In genomic region chr1:77544845-77545244, GRCh38 we compare ENCODE assay signal across 19 cellular contexts.
DNase-seq lines count a peak whose midpoint lies in the region; ATAC-seq, FAIRE-seq and TF ChIP-seq lines count a peak whose summit lies in the region.
"Had no signal": no experiment of that assay in that cellular context is flagged by ENCODE, and none has a peak within 500 bp of the region (broad histone marks: within the 10 kb centered on the region; RNA-seq: fewer than 3 reads in every experiment).

No MANE protein-coding gene starts in this region.

- H3K4me1 ChIP-seq in cardiac muscle cell (ENCODE audit: low read depth) = peaks cover 41% of the 10 kb centered on the region
- H3K4me1 ChIP-seq in K562 (replicated peaks in 1 of 2; ENCODE audit: control insufficient read depth in 2 of 2, insufficient read depth in 2 of 2, low read length in 2 of 2) = no peaks in the 10 kb centered on the region
- H3K4me1 ChIP-seq in GM23338 (ENCODE audit: insufficient read depth) = no peaks in the 10 kb centered on the region
- H3K4me1 ChIP-seq: BE2C had no signal

- WGBS in K562 (ENCODE audit: insufficient coverage, low coverage, missing lambda C conversion rate) = 62% methylated on average over 8 of the region's 8 CpGs

- ATAC-seq in K562 = no peak
- ATAC-seq in GM23338 = no peak
- ATAC-seq: HCT116 had no signal

- H3K4me2 ChIP-seq in K562 (ENCODE audit: insufficient read depth, low read length) = no peak overlapping the region; the same call in 1 of the 2 replicates
- H3K4me2 ChIP-seq in GM23338 = no peak overlapping the region

- H3K79me2 ChIP-seq in K562 (ENCODE audit: control insufficient read depth, insufficient read depth, low read length) (no peaks in the 10 kb centered on the region), GM23338 (replicated peaks; ENCODE audit: insufficient read depth) (no peaks in the 10 kb centered on the region)

- H4K20me1 ChIP-seq in K562 (replicated peaks; ENCODE audit: control insufficient read depth, insufficient read depth, low read length) (no peaks in the 10 kb centered on the region), GM23338 (replicated peaks; ENCODE audit: insufficient read depth) (no peaks in the 10 kb centered on the region)

- TF ChIP-seq RAD21 in K562 (CRISPR knock-in tag; conservative IDR thresholded peaks at IDR 0.05 in 1 of 2, IDR thresholded peaks at IDR 0.05 in 1 of 2) = no peak

- H3K36me3 Mint-ChIP-seq in GM23338 (ENCODE audit: low read depth) = no peaks in the 10 kb centered on the region

- no peaks in the 10 kb centered on the region for H3K9me3 ChIP-seq in cardiac muscle cell (ENCODE audit: low read depth)
- no peaks in the 10 kb centered on the region for H3K9me3 ChIP-seq in K562 (replicated peaks; ENCODE audit: control insufficient read depth, insufficient read depth, low read depth, low read length)
- H3K9me3 ChIP-seq: BE2C, SJCRH30 had no signal

- DNase-seq in cardiac muscle cell (ENCODE audit: low read depth in 1 of 2, low spot score in 1 of 2) (peak in 1 of 2 donors; percentile 19), cardiac septum (ENCODE audit: low spot score) (no peak), K562 (ENCODE audit: extremely low read depth in 1 of 4, low spot score in 3 of 4) (no peak), medulla oblongata (ENCODE audit: extremely low spot score) (peak; percentile 16), activated gamma-delta T cell treated with Interleukin-2 at 50 U/mL for 16 hours (no peak), GM23338 (ENCODE audit: low spot score) (no peak), NCI-H2029 (lab: John Stamatoyannopoulos, UW) (no peak)
- DNase-seq: 8988T; BE2C; CD4-positive, alpha-beta T cell; GM23248; NCI-H187 treated with DMSO at 0.1 percent for 48 hours; NCI-H2171; NCI-H446; PC-3; SJCRH30 had no signal

- H3K4me3 ChIP-seq in cardiac muscle cell (no peak overlapping the region), K562 (no peak overlapping the region), GM23338 (no peak overlapping the region)
- H3K4me3 ChIP-seq: GM23248, SJCRH30 had no signal

- no peak overlapping the region for H3K27ac Mint-ChIP-seq in GM23338
- H3K27ac Mint-ChIP-seq: CD4-positive, alpha-beta T cell had no signal

- peaks cover 9% of the 10 kb centered on the region for H3K4me1 Mint-ChIP-seq in GM23338

- POLR2A ChIA-PET in K562 (lab: Yijun Ruan, JAX) = interaction anchor here (0.6 to 0.9 kb wide), 3 partner anchors 11 to 142 kb away, joined by 3 to 4 read pairs (median 4); no protein-coding TSS in a partner anchor

- no peaks in the 10 kb centered on the region for H3K9me3 Mint-ChIP-seq in GM23338
- H3K9me3 Mint-ChIP-seq: CD4-positive, alpha-beta T cell had no signal

- no peak for TF ChIP-seq EP300 in K562 (IDR thresholded peaks at IDR 0.05; ENCODE audit: low read length)

- CTCF ChIA-PET in K562 (lab: Yijun Ruan, JAX; ENCODE audit: low intra/inter-chr PET ratio) = no interaction called here

- H3K9me1 ChIP-seq in K562 (ENCODE audit: control insufficient read depth, insufficient read depth, low read length) = no peaks in the 10 kb centered on the region

- TF ChIP-seq CTCF in cardiac muscle cell (IDR thresholded peaks at IDR 0.05; ENCODE audit: low read depth, low read length) (no peak), K562 (IDR thresholded peaks at IDR 0.05 in 2 of 3, conservative IDR thresholded peaks at IDR 0.05 in 1 of 3; ENCODE audit: insufficient read depth in 2 of 3, low read depth in 1 of 3, low read length in 3 of 3) (no peak), GM23338 (conservative IDR thresholded peaks at IDR 0.05; ENCODE audit: low read depth in 2 of 2) (no peak)

- no peak for FAIRE-seq in K562 (lab: Jason Lieb, UNC)

- H3K27ac ChIP-seq in cardiac muscle cell (peak overlapping the region; percentile 81), K562 (ENCODE audit: extremely low read depth, low read depth, low read length) (no peak overlapping the region), temporal lobe (ENCODE audit: low read depth, low read length) (peak overlapping the region; percentile 7), GM23338 (ENCODE audit: low read depth) (no peak overlapping the region)
- H3K27ac ChIP-seq: RWPE1, SJCRH30 had no signal

- H3K27me3 ChIP-seq in cardiac muscle cell (no peaks in the 10 kb centered on the region), K562 (ENCODE audit: control insufficient read depth in 2 of 2, insufficient read depth in 2 of 2, low read length in 2 of 2) (no peaks in the 10 kb centered on the region), GM23338 (ENCODE audit: insufficient read depth) (no peaks in the 10 kb centered on the region)
- H3K27me3 ChIP-seq: BE2C, SJCRH30 had no signal

- in situ Hi-C loops in K562 (cut with MboI) = no loop called here

- H3K4me3 Mint-ChIP-seq in GM23338 = no peak overlapping the region
- H3K4me3 Mint-ChIP-seq: CD4-positive, alpha-beta T cell had no signal

- H3K36me3 ChIP-seq in cardiac muscle cell = no peaks in the 10 kb centered on the region
- no peaks in the 10 kb centered on the region for H3K36me3 ChIP-seq in K562 (ENCODE audit: control insufficient read depth, insufficient read depth, low read length)
- H3K36me3 ChIP-seq in GM23338 (ENCODE audit: insufficient read depth) = no peaks in the 10 kb centered on the region
- H3K36me3 ChIP-seq: BE2C, SJCRH30 had no signal

- no peak for TF ChIP-seq POLR2A in K562 (conservative IDR thresholded peaks at IDR 0.05)

- H3K9ac ChIP-seq in K562 (ENCODE audit: insufficient read depth in 1 of 2, low read depth in 2 of 2, low read length in 2 of 2) = no peak overlapping the region

- BruUV-seq in K562 (replicated peaks; lab: Mats Ljungman, UMichigan) = no TSS peak

- H3K27me3 Mint-ChIP-seq in GM23338 (ENCODE audit: insufficient read depth, low read depth, poor library complexity) = peaks cover 7% of the 10 kb centered on the region
- H3K27me3 Mint-ChIP-seq: CD4-positive, alpha-beta T cell had no signal

- H2AFZ ChIP-seq in K562 (ENCODE audit: low read depth, low read length) = peak overlapping the region; percentile 6; the same call in 1 of the 2 replicates
- H2AFZ ChIP-seq in GM23338 = no peak overlapping the region
- H2AFZ ChIP-seq: GM23248 had no signal

- H3F3A ChIP-seq in GM23338 (replicated peaks; ENCODE audit: low read depth) = no peaks in the 10 kb centered on the region

- intact Hi-C loops in cardiac septum (cut with DNase I) (no loop called here), K562 (cut with micrococcal nuclease) (no loop called here)

- H3K9me2 ChIP-seq in GM23338 (ENCODE audit: insufficient read depth) = no peaks in the 10 kb centered on the region

TF ChIP-seq in K562, 482 proteins besides CTCF, POLR2A, EP300 and RAD21 (continues in another document):
- no peak for TF ChIP-seq HMGXB4 (CRISPR knock-in tag; IDR thresholded peaks at IDR 0.05)
- TF ChIP-seq HMBOX1 (IDR thresholded peaks at IDR 0.05) = no peak

TF ChIP-seq in GM23338, 12 proteins besides CTCF, POLR2A, EP300 and RAD21:
- TF ChIP-seq STAT1 (IDR thresholded peaks at IDR 0.05; ENCODE audit: unreplicated experiment) (no peak), ZNF114 (CRISPR knock-in tag; IDR thresholded peaks at IDR 0.05) (no peak), NANOG (IDR thresholded peaks at IDR 0.05; ENCODE audit: borderline replicate concordance) (no peak), ZNF331 (CRISPR knock-in tag; IDR thresholded peaks at IDR 0.05; ENCODE audit: low read depth) (no peak), POLR2AphosphoS5 (IDR thresholded peaks at IDR 0.05; ENCODE audit: low read depth) (no peak), CREB1 (CRISPR knock-in tag; IDR thresholded peaks at IDR 0.05; ENCODE audit: low read depth) (no peak), EZH2 (IDR thresholded peaks at IDR 0.05; ENCODE audit: low read depth, unreplicated experiment) (no peak)

Comparison
In these comparisons a context has a peak if more than half of its experiments do, and no peak if none do; other contexts are left out.
1. H3K27ac ChIP-seq: peak in cardiac muscle cell (single experiment) and temporal lobe (single experiment); none in K562 (single experiment) and GM23338 (single experiment).